In genomic region chr11:123300874-123301695, GRCh38 we compare ENCODE assay signal across 8 cellular contexts.
DNase-seq lines count a peak whose midpoint lies in the region; ATAC-seq and TF ChIP-seq lines count a peak whose summit lies in the region.

No MANE protein-coding gene starts in this region.

- no peak overlapping the region for H3K27ac ChIP-seq in tibial nerve

- DNase-seq in activated T-cell treated with anti-CD3 and anti-CD28 coated beads, Interleukin-2, amount 50 U/mL, for 72 hours = no peak
- DNase-seq in activated T-cell treated with anti-CD3 and anti-CD28 coated beads, Interleukin-2, amount 50 U/mL, for 48 hours = no peak
- no peak for DNase-seq in activated T-helper 1 cell treated with anti-CD3 and anti-CD28 coated beads, Interleukin-12 subunit alpha, Interleukin-12 subunit beta, Interleukin-2, Interleukin-4 antibody, amounts not matched to agents 30 ng/mL and 10 ng/mL and 1 ng/mL, durations not matched to agents 14 hours and 24 hours and 36 hours (ENCODE audit: low spot score)
- DNase-seq in glutamatergic neuron = no peak
- no peak for DNase-seq in tibial nerve (ENCODE audit: low spot score in 2 of 2)
- no peak for DNase-seq in COR-L47 (lab: John Stamatoyannopoulos, UW)
- no peak for DNase-seq in GM13976 (ENCODE audit: low spot score)
- DNase-seq in GM20000 (ENCODE audit: low spot score) = no peak

- TF ChIP-seq CTCF in glutamatergic neuron (IDR thresholded peaks at IDR 0.05; ENCODE audit: partially characterized antibody, unreplicated experiment) (no peak), tibial nerve (IDR thresholded peaks at IDR 0.05) (no peak), GM13976 (IDR thresholded peaks at IDR 0.05; ENCODE audit: borderline replicate concordance, control extremely low read depth, extremely low read depth, insufficient read depth, missing control alignments) (no peak), GM20000 (IDR thresholded peaks at IDR 0.05; ENCODE audit: extremely low read depth, missing control alignments) (no peak)

- TF ChIP-seq EP300 in tibial nerve (IDR thresholded peaks at IDR 0.05) = no peak

- H3K36me3 Mint-ChIP-seq in activated T-cell treated with anti-CD3 and anti-CD28 coated beads, Interleukin-2, amount 50 U/mL, for 72 hours (ENCODE audit: insufficient read depth in 2 of 2) = no peaks in the 10 kb centered on the region
- no peaks in the 10 kb centered on the region for H3K36me3 Mint-ChIP-seq in activated T-helper 1 cell treated with anti-CD3 and anti-CD28 coated beads, Interleukin-12 subunit alpha, Interleukin-12 subunit beta, Interleukin-2, Interleukin-4 antibody, amounts not matched to agents 30 ng/mL and 10 ng/mL and 1 ng/mL, durations not matched to agents 14 hours and 24 hours and 36 hours (ENCODE audit: low read depth)
- H3K36me3 Mint-ChIP-seq in glutamatergic neuron (ENCODE audit: unreplicated experiment) = no peaks in the 10 kb centered on the region

- in situ Hi-C loops in GM13976 (cut with MboI; ENCODE audit: low sequenced_read_pairs, unreplicated experiment) = loop anchor here (10.0 kb wide), 1 partner anchor 174 kb away; no protein-coding TSS in a partner anchor

- H3K36me3 ChIP-seq in tibial nerve = no peaks in the 10 kb centered on the region

- intact Hi-C loops in activated T-helper 1 cell treated with anti-CD3 and anti-CD28 coated beads, Interleukin-12 subunit alpha, Interleukin-12 subunit beta, Interleukin-2, Interleukin-4 antibody, amounts not matched to agents 30 ng/mL and 10 ng/mL and 1 ng/mL, durations not matched to agents 14 hours and 24 hours and 36 hours (cut with micrococcal nuclease) = loop anchor here (1.0 to 5.0 kb wide), 4 partner anchors 130 to 441 kb away; partner anchors contain the start of gene ZNF202

- H3K4me1 ChIP-seq in tibial nerve = peaks cover 0 to 18% (median 5%) of the 10 kb centered on the region in 4 donors

- H3K27me3 ChIP-seq in tibial nerve = peaks cover 0 to 38% of the 10 kb centered on the region in 2 donors

- 15 to 20% methylated on average over 6 of the region's 6 CpGs for WGBS in tibial nerve, 2 donors

- peak overlapping the region in 3 of 4 donors; percentile 33 to 54 (median 38) for H3K4me3 ChIP-seq in tibial nerve

- H3K9me3 ChIP-seq in tibial nerve = no peaks in the 10 kb centered on the region

- no peak for TF ChIP-seq POLR2A in tibial nerve (IDR thresholded peaks at IDR 0.05)

- peak overlapping the region; percentile 63 to 87 for H3K4me3 Mint-ChIP-seq in activated T-cell treated with anti-CD3 and anti-CD28 coated beads, Interleukin-2, amount 50 U/mL, for 72 hours
- H3K4me3 Mint-ChIP-seq in activated T-helper 1 cell treated with anti-CD3 and anti-CD28 coated beads, Interleukin-12 subunit alpha, Interleukin-12 subunit beta, Interleukin-2, Interleukin-4 antibody, amounts not matched to agents 30 ng/mL and 10 ng/mL and 1 ng/mL, durations not matched to agents 14 hours and 24 hours and 36 hours = peak overlapping the region; percentile 57
- H3K4me3 Mint-ChIP-seq in glutamatergic neuron (ENCODE audit: unreplicated experiment) = peak overlapping the region; percentile 59

- ATAC-seq in activated T-cell treated with anti-CD3 and anti-CD28 coated beads, Interleukin-2, amount 50 U/mL, for 72 hours (replicated peaks in 1 of 2) = no peak

- no peak overlapping the region for H3K27ac Mint-ChIP-seq in activated T-cell treated with anti-CD3 and anti-CD28 coated beads, Interleukin-2, amount 50 U/mL, for 72 hours
- H3K27ac Mint-ChIP-seq in activated T-helper 1 cell treated with anti-CD3 and anti-CD28 coated beads, Interleukin-12 subunit alpha, Interleukin-12 subunit beta, Interleukin-2, Interleukin-4 antibody, amounts not matched to agents 30 ng/mL and 10 ng/mL and 1 ng/mL, durations not matched to agents 14 hours and 24 hours and 36 hours = peak overlapping the region; percentile 72
- no peak overlapping the region for H3K27ac Mint-ChIP-seq in glutamatergic neuron (ENCODE audit: unreplicated experiment)

- H3K27me3 Mint-ChIP-seq in activated T-cell treated with anti-CD3 and anti-CD28 coated beads, Interleukin-2, amount 50 U/mL, for 72 hours (ENCODE audit: low read depth) = peaks cover 9% of the 10 kb centered on the region
- H3K27me3 Mint-ChIP-seq in activated T-helper 1 cell treated with anti-CD3 and anti-CD28 coated beads, Interleukin-12 subunit alpha, Interleukin-12 subunit beta, Interleukin-2, Interleukin-4 antibody, amounts not matched to agents 30 ng/mL and 10 ng/mL and 1 ng/mL, durations not matched to agents 14 hours and 24 hours and 36 hours (ENCODE audit: insufficient read depth) = peaks cover 6% of the 10 kb centered on the region
- H3K27me3 Mint-ChIP-seq in glutamatergic neuron (ENCODE audit: unreplicated experiment) = peaks cover 6% of the 10 kb centered on the region

- H3K9me3 Mint-ChIP-seq in activated T-cell treated with anti-CD3 and anti-CD28 coated beads, Interleukin-2, amount 50 U/mL, for 72 hours = no peaks in the 10 kb centered on the region
- no peaks in the 10 kb centered on the region for H3K9me3 Mint-ChIP-seq in activated T-helper 1 cell treated with anti-CD3 and anti-CD28 coated beads, Interleukin-12 subunit alpha, Interleukin-12 subunit beta, Interleukin-2, Interleukin-4 antibody, amounts not matched to agents 30 ng/mL and 10 ng/mL and 1 ng/mL, durations not matched to agents 14 hours and 24 hours and 36 hours
- H3K9me3 Mint-ChIP-seq in glutamatergic neuron (ENCODE audit: unreplicated experiment) = no peaks in the 10 kb centered on the region

- H3K4me1 Mint-ChIP-seq in activated T-cell treated with anti-CD3 and anti-CD28 coated beads, Interleukin-2, amount 50 U/mL, for 72 hours (ENCODE audit: low read depth) = peaks cover 48% of the 10 kb centered on the region
- H3K4me1 Mint-ChIP-seq in activated T-helper 1 cell treated with anti-CD3 and anti-CD28 coated beads, Interleukin-12 subunit alpha, Interleukin-12 subunit beta, Interleukin-2, Interleukin-4 antibody, amounts not matched to agents 30 ng/mL and 10 ng/mL and 1 ng/mL, durations not matched to agents 14 hours and 24 hours and 36 hours (ENCODE audit: low read depth) = peaks cover 52% of the 10 kb centered on the region
- H3K4me1 Mint-ChIP-seq in glutamatergic neuron (ENCODE audit: low read depth, unreplicated experiment) = no peaks in the 10 kb centered on the region
